In genomic region chr1:81549588-81550127, GRCh38 we compare ENCODE assay signal across 8 cellular contexts.
A peak's percentile ranks its signal among the peaks of the same experiment; 100 is the strongest.
DNase-seq lines count a peak whose midpoint lies in the region; ATAC-seq and TF ChIP-seq lines count a peak whose summit lies in the region.

No MANE protein-coding gene starts in this region.

- WGBS in gastroesophageal sphincter (ENCODE audit: low coverage in 1 of 2), 2 donors: 13 to 20% methylated on average over 1 of the region's 1 CpG
- WGBS in spleen, 5 donors: 7 to 23% (median 19%) methylated on average over 1 of the region's 1 CpG

- no peak overlapping the region for H2AFZ ChIP-seq in OCI-LY3 (ENCODE audit: low read depth, low read length)

- H3K79me2 ChIP-seq in OCI-LY3 (ENCODE audit: low read length): no peaks in the 10 kb centered on the region

- TF ChIP-seq POLR2A in gastroesophageal sphincter (IDR thresholded peaks at IDR 0.05) (no peak), spleen (IDR thresholded peaks at IDR 0.05) (no peak)

- DNase-seq in G401 (ENCODE audit: low spot score) (peak; percentile 4), HS-27A (ENCODE audit: low read depth) (peak; percentile 17), spleen (no peak), substantia nigra (lab: John Stamatoyannopoulos, UW) (no peak)
- no peak for DNase-seq in activated CD4-positive, alpha-beta T cell treated with anti-CD3 and anti-CD28 coated beads for 1 hour

- no peak overlapping the region for H3K9ac ChIP-seq in OCI-LY3 (ENCODE audit: low read length)

- H3K4me3 ChIP-seq in OCI-LY3 (ENCODE audit: low read length) (no peak overlapping the region; the same call in 1 of the 2 replicates), gastroesophageal sphincter (no peak overlapping the region), spleen (no peak overlapping the region)

- H3K4me1 ChIP-seq in OCI-LY3 (ENCODE audit: low read length): peaks cover 28% of the 10 kb centered on the region
- H3K4me1 ChIP-seq in gastroesophageal sphincter: peaks cover 0 to 10% (median 2%) of the 10 kb centered on the region in 3 donors
- H3K4me1 ChIP-seq in spleen: no peaks in the 10 kb centered on the region

- H3K4me2 ChIP-seq in OCI-LY3 (ENCODE audit: low read length): peak overlapping the region; percentile 52

- no peaks in the 10 kb centered on the region for H3K36me3 ChIP-seq in OCI-LY3 (replicated peaks; ENCODE audit: low read depth, low read length)
- no peaks in the 10 kb centered on the region for H3K36me3 ChIP-seq in gastroesophageal sphincter
- H3K36me3 ChIP-seq in spleen: no peaks in the 10 kb centered on the region

- TF ChIP-seq EP300 in gastroesophageal sphincter (IDR thresholded peaks at IDR 0.05): no peak

- H3K9me3 ChIP-seq in OCI-LY3 (ENCODE audit: insufficient read depth, low read length) (no peaks in the 10 kb centered on the region), gastroesophageal sphincter (no peaks in the 10 kb centered on the region), spleen (no peaks in the 10 kb centered on the region)

- H3K27me3 ChIP-seq in OCI-LY3 (ENCODE audit: low read depth, low read length) (no peaks in the 10 kb centered on the region), gastroesophageal sphincter (no peaks in the 10 kb centered on the region), spleen (replicated peaks in 1 of 7) (no peaks in the 10 kb centered on the region)

- no peak overlapping the region for H3K27ac ChIP-seq in OCI-LY3 (ENCODE audit: low read length)
- no peak overlapping the region for H3K27ac ChIP-seq in gastroesophageal sphincter
- no peak overlapping the region for H3K27ac ChIP-seq in spleen
- no peak overlapping the region for H3K27ac ChIP-seq in substantia nigra (ENCODE audit: low read depth, low read length, poor library complexity, severe bottlenecking)

- H4K20me1 ChIP-seq in OCI-LY3 (ENCODE audit: insufficient read depth, low read length): no peaks in the 10 kb centered on the region

- intact Hi-C loops in spleen (cut with DNase I; ENCODE audit: low total_unique reads): no loop called here

- TF ChIP-seq CTCF in OCI-LY3 (IDR thresholded peaks at IDR 0.05; ENCODE audit: low read depth, low read length): peak; percentile 59
- peak; percentile 18 to 51 (median 39) for TF ChIP-seq CTCF in gastroesophageal sphincter (IDR thresholded peaks at IDR 0.05)
- TF ChIP-seq CTCF in spleen (IDR thresholded peaks at IDR 0.05 in 8 of 11, conservative IDR thresholded peaks at IDR 0.05 in 3 of 11): peak in 6 of 11 experiments; percentile 13 to 32 (median 29)

- in situ Hi-C loops in G401 (cut with HindIII; ENCODE audit: low sequenced_read_pairs): no loop called here

- peak; percentile 53 for ATAC-seq in GM21576 (IDR thresholded peaks at IDR 0.05; ENCODE audit: unreplicated experiment)
- ATAC-seq in gastroesophageal sphincter: no peak

Comparison
In these comparisons a context has a peak if more than half of its experiments do, and no peak if none do; other contexts are left out.
1. DNase-seq: peak in G401 (single experiment) and HS-27A (single experiment); none in spleen (single experiment), substantia nigra (0 of 49) and activated CD4-positive, alpha-beta T cell treated with anti-CD3 and anti-CD28 coated beads for 1 hour (single experiment).
2. Peak in every context shown above with its lines, with median percentiles within 50 percentile points of each other: CTCF ChIP-seq.